In the genomic region with DNA sequence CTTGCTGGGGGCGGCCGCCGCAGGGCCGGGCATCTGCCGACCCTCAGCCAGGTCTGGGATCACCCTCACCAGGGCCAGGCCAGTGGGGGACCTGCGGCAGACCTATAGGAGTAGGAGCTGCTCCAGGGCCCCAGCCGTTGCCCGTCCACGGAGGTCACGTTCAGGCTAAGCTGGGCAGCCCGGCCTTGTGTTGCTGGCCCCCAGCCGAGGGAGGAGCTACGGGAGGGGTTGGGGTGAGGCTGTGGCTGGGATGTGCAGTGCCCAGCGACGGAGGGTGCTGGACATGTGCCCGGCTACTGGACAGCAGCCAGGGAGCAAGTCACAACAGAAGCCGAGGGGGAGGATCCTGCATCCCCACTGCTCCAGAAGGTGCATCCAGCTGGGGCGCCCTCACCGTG, we compare ENCODE assay signal across 14 cellular contexts. TPM values are rescaled to one million over a fixed set of nuclear protein-coding genes. Genes with fewer than 3 reads are reported as not detected.
DNase-seq lines count a peak whose midpoint lies in the region; ATAC-seq and TF ChIP-seq lines count a peak whose summit lies in the region.
"Had no signal": no experiment of that assay in that cellular context is flagged by ENCODE, and none has a peak within 500 bp of the region (broad histone marks: within the 10 kb centered on the region; RNA-seq: fewer than 3 reads in every experiment).

No MANE protein-coding gene starts in this region.

- DNase-seq in PC-3: peak; percentile 81
- no peak for DNase-seq in foreskin keratinocyte
- no peak for DNase-seq in neuronal stem cell (ENCODE audit: low spot score)
- no peak for DNase-seq in SKM-1 (lab: John Stamatoyannopoulos, UW; ENCODE audit: unreplicated experiment)
- no peak for DNase-seq in T-helper 1 cell
- DNase-seq: activated CD4-positive, alpha-beta T cell treated with anti-CD3 and anti-CD28 coated beads, Interleukin-2, amount 50 U/mL, for 4 hours; activated naive CD4-positive, alpha-beta T cell treated with anti-CD3 and anti-CD28 coated beads, Interleukin-2, amount 10 ng/mL, durations not matched to agents 7 days and 5 days; natural killer cell; NCI-H1436; RPMI8226 had no signal

- WGBS in neuronal stem cell (ENCODE audit: extremely low coverage in 2 of 2, insufficient read length in 2 of 2, insufficient replicate concordance in 1 of 2), 2 donors: no CpG with 5 or more reads among the region's 19 CpGs

- no peak overlapping the region for H4K8ac ChIP-seq in neuronal stem cell (ENCODE audit: low read depth, low read length)

- ATAC-seq in PC-3 (peak; percentile 68), foreskin keratinocyte (no peak), GM18511 (IDR thresholded peaks at IDR 0.05; ENCODE audit: unreplicated experiment) (no peak), GM21786 (IDR thresholded peaks at IDR 0.05; ENCODE audit: unreplicated experiment) (no peak)
- ATAC-seq: natural killer cell had no signal

- CTCF ChIA-PET in PC-3 (lab: Charles Lee): interaction anchor here (1.6 to 2.4 kb wide), 2 partner anchors 13 to 227 kb away, joined by 4 to 17 read pairs; no protein-coding TSS in a partner anchor

- H3K14ac ChIP-seq in neuronal stem cell (ENCODE audit: low read length): peak overlapping the region; percentile 27

- H3K23ac ChIP-seq in neuronal stem cell (ENCODE audit: low read depth, low read length, poor library complexity): peak overlapping the region; percentile 29

- H3K9me3 ChIP-seq in BLaER1: peaks cover under 1% of the 10 kb centered on the region
- H3K9me3 ChIP-seq in PC-3 (ENCODE audit: low read length): no peaks in the 10 kb centered on the region
- H3K9me3 ChIP-seq in neuronal stem cell (replicated peaks in 1 of 2; ENCODE audit: control insufficient read depth in 2 of 2, insufficient read depth in 1 of 2, low read depth in 1 of 2, low read length in 2 of 2): peaks cover under 1 to 2% of the 10 kb centered on the region in 2 donors

- H2BK15ac ChIP-seq in neuronal stem cell (ENCODE audit: low read length): no peak overlapping the region

- intact Hi-C loops in PC-3 (cut with micrococcal nuclease): loop anchor here (2.0 to 10.0 kb wide), 2 partner anchors 49 to 157 kb away; partner anchors contain the start of genes NKD2 and SLC12A7

- H3K9ac ChIP-seq in BLaER1: no peak overlapping the region
- H3K9ac ChIP-seq in PC-3 (ENCODE audit: low read length): peak overlapping the region; percentile 79
- no peak overlapping the region for H3K9ac ChIP-seq in neuronal stem cell (ENCODE audit: low read depth, low read length, poor library complexity)

- H3K9me2 ChIP-seq in PC-3 (replicated peaks; ENCODE audit: low read length): no peaks in the 10 kb centered on the region

- no peak; the same call in 1 of the 2 replicates for TF ChIP-seq CTCF in PC-3 (conservative IDR thresholded peaks at IDR 0.05; ENCODE audit: low read depth, low read length)
- TF ChIP-seq CTCF in foreskin keratinocyte (conservative IDR thresholded peaks at IDR 0.05): no peak

- no peaks in the 10 kb centered on the region for H4K20me1 ChIP-seq in BLaER1
- H4K20me1 ChIP-seq in PC-3 (ENCODE audit: low read length): no peaks in the 10 kb centered on the region

- H3K36me3 ChIP-seq in BLaER1 (no peaks in the 10 kb centered on the region), PC-3 (ENCODE audit: low read depth, low read length) (no peaks in the 10 kb centered on the region), neuronal stem cell (replicated peaks in 1 of 2; ENCODE audit: control insufficient read depth in 2 of 2, insufficient read depth in 2 of 2, low read length in 2 of 2) (no peaks in the 10 kb centered on the region)

- no TSS peak for BruUV-seq in PC-3 (replicated peaks; lab: Mats Ljungman, UMichigan)

- no peaks in the 10 kb centered on the region for H3K79me1 ChIP-seq in neuronal stem cell (ENCODE audit: low read depth, low read length)

- H2BK120ac ChIP-seq in neuronal stem cell (ENCODE audit: low read depth, low read length): no peak overlapping the region

- POLR2A ChIA-PET in PC-3 (lab: Charles Lee; ENCODE audit: unreplicated experiment): interaction anchor here (0.6 to 0.7 kb wide), 3 partner anchors 9 to 56 kb away, joined by 3 to 4 read pairs (median 3); no protein-coding TSS in a partner anchor

- H3K4me2 ChIP-seq in BLaER1: peak overlapping the region; percentile 55
- H3K4me2 ChIP-seq in PC-3 (ENCODE audit: low read length): peak overlapping the region; percentile 76
- no peak overlapping the region for H3K4me2 ChIP-seq in neuronal stem cell (ENCODE audit: insufficient read depth, low read length, poor library complexity, severe bottlenecking)

- peaks cover 28% of the 10 kb centered on the region for H3K4me1 ChIP-seq in BLaER1
- peaks cover 20% of the 10 kb centered on the region for H3K4me1 ChIP-seq in PC-3 (ENCODE audit: insufficient read depth, low read length)
- H3K4me1 ChIP-seq in foreskin keratinocyte: no peaks in the 10 kb centered on the region
- H3K4me1 ChIP-seq in neuronal stem cell (ENCODE audit: control insufficient read depth in 2 of 2, insufficient read depth in 1 of 2, low read depth in 1 of 2, low read length in 2 of 2): peaks cover 0 to 3% of the 10 kb centered on the region in 2 donors

- H4K91ac ChIP-seq in neuronal stem cell (ENCODE audit: low read depth, low read length, poor library complexity): no peak overlapping the region

- peak overlapping the region; percentile 87 for H3K4ac ChIP-seq in neuronal stem cell (ENCODE audit: low read length)

- H3K18ac ChIP-seq in neuronal stem cell (ENCODE audit: low read length): peak overlapping the region; percentile 69

- H3K4me3 ChIP-seq in BLaER1: no peak overlapping the region
- peak overlapping the region; percentile 45; the same call in 1 of the 2 replicates for H3K4me3 ChIP-seq in PC-3 (ENCODE audit: low read length)
- no peak overlapping the region for H3K4me3 ChIP-seq in neuronal stem cell (ENCODE audit: low read length in 2 of 2)

- no peak overlapping the region for H3K27ac ChIP-seq in BLaER1
- peak overlapping the region; percentile 98 for H3K27ac ChIP-seq in PC-3 (ENCODE audit: low read length)
- H3K27ac ChIP-seq in foreskin keratinocyte: peak overlapping the region; percentile 12
- H3K27ac ChIP-seq in neuronal stem cell (replicated peaks; ENCODE audit: low read length): no peak overlapping the region
- H3K27ac ChIP-seq: HL-60 had no signal

- H2AFZ ChIP-seq in PC-3 (ENCODE audit: low read length) (peak overlapping the region; percentile 28; the same call in 1 of the 2 replicates), neuronal stem cell (ENCODE audit: low read length) (no peak overlapping the region)

- H3F3A ChIP-seq in PC-3 (ENCODE audit: low read length, unreplicated experiment): no peaks in the 10 kb centered on the region

- peak overlapping the region; percentile 99 for H2BK12ac ChIP-seq in neuronal stem cell (ENCODE audit: low read length)

- H2AK5ac ChIP-seq in neuronal stem cell (ENCODE audit: low read depth, low read length): peak overlapping the region; percentile 16

- H3K27me3 ChIP-seq in BLaER1: peaks cover 30% of the 10 kb centered on the region
- no peaks in the 10 kb centered on the region for H3K27me3 ChIP-seq in PC-3 (ENCODE audit: low read length)
- peaks cover 8% of the 10 kb centered on the region for H3K27me3 ChIP-seq in foreskin keratinocyte
- peaks cover under 1 to 37% (median 5%) of the 10 kb centered on the region in 3 experiments for H3K27me3 ChIP-seq in neuronal stem cell (ENCODE audit: control insufficient read depth in 3 of 3, insufficient read depth in 3 of 3, low read depth in 1 of 3, low read length in 3 of 3)

- peak overlapping the region; percentile 43 for H2BK5ac ChIP-seq in neuronal stem cell (ENCODE audit: low read length)

- no peaks in the 10 kb centered on the region for H3K79me2 ChIP-seq in PC-3 (ENCODE audit: low read length)

RNA-seq across cellular contexts. Expression of gene SLC6A19, which starts 39.6 kb away (rescaled TPM):
- total RNA-seq in PC-3 (2014; rRNA removed) (not detected in 2 replicates), foreskin keratinocyte (not detected in 2 replicates)
- not detected in 2 replicates for polyA plus RNA-seq in foreskin keratinocyte
- polyA plus RNA-seq in neuronal stem cell (2013, experiment 1 of 2): not detected
- not detected for polyA plus RNA-seq in neuronal stem cell (2013, experiment 2 of 2)
- total RNA-seq: natural killer cell had no signal

RNA-seq across cellular contexts. Expression of gene SLC12A7, which starts 50.0 kb away (rescaled TPM):
- total RNA-seq in PC-3 (2014; rRNA removed) (48.2 and 58.3 TPM in 2 replicates), foreskin keratinocyte (3.7 and 4.3 TPM in 2 replicates)
- 2.4 and 2.6 TPM in 2 replicates for polyA plus RNA-seq in foreskin keratinocyte
- 25.7 TPM for polyA plus RNA-seq in neuronal stem cell (2013, experiment 1 of 2)
- 25.0 TPM for polyA plus RNA-seq in neuronal stem cell (2013, experiment 2 of 2)

Comparison
In these comparisons a context has a peak if more than half of its experiments do, and no peak if none do; other contexts are left out.
1. H3K27ac ChIP-seq: peak in PC-3 (single experiment) and foreskin keratinocyte (single experiment); none in BLaER1 (single experiment) and neuronal stem cell (single experiment).